ENCODE assay signal across 2 cellular contexts in the genomic region with DNA sequence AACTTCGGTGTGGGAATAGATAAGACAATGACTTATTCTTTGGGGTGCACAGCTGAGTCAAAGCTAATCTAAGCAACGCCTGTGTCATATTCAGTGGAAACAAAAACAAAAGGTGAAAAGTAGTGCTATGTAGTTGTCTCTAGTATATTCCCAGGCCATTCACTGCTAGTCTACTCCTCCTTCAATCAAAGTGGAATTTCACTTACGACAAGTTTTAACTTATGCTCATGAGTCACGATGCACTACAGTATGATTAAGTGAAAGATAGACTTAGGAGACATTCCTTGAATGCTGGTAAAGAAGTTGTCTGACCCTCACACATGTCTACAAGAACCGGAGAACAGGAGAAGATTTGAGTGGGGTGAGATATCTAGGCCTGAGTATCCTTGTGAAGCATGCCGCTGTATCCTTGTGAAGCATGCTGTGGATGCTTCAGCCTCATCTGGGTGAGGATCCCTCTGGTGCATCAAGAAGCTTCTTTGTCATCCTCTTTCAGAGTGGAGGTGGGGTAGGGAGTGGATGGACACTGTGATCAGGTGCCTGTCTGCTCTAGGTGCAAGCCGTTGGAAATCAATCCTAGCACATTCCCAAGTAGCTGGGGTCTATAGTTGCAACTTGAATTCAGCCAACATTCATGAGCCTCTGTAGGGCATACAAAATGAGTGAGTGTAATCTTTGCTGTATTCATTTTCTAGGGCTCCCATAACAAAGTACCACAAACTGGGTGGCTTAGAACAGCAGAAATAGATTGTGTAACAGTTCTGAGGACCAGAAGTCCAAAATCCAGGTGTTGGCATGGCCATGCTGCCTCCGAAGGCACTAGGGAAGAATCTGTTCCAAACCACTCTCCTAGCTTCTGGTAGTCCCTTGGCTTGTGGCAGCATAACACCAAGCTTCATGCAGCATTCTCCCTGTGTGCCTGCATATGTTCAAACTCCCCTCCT.
A peak's percentile ranks its signal among the peaks of the same experiment; 100 is the strongest.
TF ChIP-seq lines count a peak whose summit lies in the region.

No MANE protein-coding gene starts in this region.

TF ChIP-seq in GM23338, 12 proteins besides CTCF, POLR2A, EP300 and RAD21 (continued from another document):
- TF ChIP-seq, protein P1, sequence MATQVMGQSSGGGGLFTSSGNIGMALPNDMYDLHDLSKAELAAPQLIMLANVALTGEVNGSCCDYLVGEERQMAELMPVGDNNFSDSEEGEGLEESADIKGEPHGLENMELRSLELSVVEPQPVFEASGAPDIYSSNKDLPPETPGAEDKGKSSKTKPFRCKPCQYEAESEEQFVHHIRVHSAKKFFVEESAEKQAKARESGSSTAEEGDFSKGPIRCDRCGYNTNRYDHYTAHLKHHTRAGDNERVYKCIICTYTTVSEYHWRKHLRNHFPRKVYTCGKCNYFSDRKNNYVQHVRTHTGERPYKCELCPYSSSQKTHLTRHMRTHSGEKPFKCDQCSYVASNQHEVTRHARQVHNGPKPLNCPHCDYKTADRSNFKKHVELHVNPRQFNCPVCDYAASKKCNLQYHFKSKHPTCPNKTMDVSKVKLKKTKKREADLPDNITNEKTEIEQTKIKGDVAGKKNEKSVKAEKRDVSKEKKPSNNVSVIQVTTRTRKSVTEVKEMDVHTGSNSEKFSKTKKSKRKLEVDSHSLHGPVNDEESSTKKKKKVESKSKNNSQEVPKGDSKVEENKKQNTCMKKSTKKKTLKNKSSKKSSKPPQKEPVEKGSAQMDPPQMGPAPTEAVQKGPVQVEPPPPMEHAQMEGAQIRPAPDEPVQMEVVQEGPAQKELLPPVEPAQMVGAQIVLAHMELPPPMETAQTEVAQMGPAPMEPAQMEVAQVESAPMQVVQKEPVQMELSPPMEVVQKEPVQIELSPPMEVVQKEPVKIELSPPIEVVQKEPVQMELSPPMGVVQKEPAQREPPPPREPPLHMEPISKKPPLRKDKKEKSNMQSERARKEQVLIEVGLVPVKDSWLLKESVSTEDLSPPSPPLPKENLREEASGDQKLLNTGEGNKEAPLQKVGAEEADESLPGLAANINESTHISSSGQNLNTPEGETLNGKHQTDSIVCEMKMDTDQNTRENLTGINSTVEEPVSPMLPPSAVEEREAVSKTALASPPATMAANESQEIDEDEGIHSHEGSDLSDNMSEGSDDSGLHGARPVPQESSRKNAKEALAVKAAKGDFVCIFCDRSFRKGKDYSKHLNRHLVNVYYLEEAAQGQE (IDR thresholded peaks at IDR 0.05; ENCODE audit: unreplicated experiment): no peak
- TF ChIP-seq, protein P2, sequence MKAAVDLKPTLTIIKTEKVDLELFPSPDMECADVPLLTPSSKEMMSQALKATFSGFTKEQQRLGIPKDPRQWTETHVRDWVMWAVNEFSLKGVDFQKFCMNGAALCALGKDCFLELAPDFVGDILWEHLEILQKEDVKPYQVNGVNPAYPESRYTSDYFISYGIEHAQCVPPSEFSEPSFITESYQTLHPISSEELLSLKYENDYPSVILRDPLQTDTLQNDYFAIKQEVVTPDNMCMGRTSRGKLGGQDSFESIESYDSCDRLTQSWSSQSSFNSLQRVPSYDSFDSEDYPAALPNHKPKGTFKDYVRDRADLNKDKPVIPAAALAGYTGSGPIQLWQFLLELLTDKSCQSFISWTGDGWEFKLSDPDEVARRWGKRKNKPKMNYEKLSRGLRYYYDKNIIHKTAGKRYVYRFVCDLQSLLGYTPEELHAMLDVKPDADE (IDR thresholded peaks at IDR 0.05): no peak

TF ChIP-seq in SK-N-SH, 30 proteins besides CTCF, POLR2A, EP300 and RAD21 (continued from another document):
- peak; percentile 68; the same call in 1 of the 2 replicates for TF ChIP-seq RXRA (IDR thresholded peaks at IDR 0.05; ENCODE audit: borderline replicate concordance, low read depth)
- peak; percentile 66 for TF ChIP-seq FOXM1 (IDR thresholded peaks at IDR 0.05; ENCODE audit: low read depth)
- TF ChIP-seq, protein P3, sequence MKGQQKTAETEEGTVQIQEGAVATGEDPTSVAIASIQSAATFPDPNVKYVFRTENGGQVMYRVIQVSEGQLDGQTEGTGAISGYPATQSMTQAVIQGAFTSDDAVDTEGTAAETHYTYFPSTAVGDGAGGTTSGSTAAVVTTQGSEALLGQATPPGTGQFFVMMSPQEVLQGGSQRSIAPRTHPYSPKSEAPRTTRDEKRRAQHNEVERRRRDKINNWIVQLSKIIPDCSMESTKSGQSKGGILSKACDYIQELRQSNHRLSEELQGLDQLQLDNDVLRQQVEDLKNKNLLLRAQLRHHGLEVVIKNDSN (IDR thresholded peaks at IDR 0.05; ENCODE audit: borderline replicate concordance, low read depth): no peak
- peak; percentile 68 for TF ChIP-seq NFIC (IDR thresholded peaks at IDR 0.05; ENCODE audit: borderline replicate concordance)
- no peak for TF ChIP-seq RCOR1 (IDR thresholded peaks at IDR 0.05; ENCODE audit: low read length)
- TF ChIP-seq, protein P4, sequence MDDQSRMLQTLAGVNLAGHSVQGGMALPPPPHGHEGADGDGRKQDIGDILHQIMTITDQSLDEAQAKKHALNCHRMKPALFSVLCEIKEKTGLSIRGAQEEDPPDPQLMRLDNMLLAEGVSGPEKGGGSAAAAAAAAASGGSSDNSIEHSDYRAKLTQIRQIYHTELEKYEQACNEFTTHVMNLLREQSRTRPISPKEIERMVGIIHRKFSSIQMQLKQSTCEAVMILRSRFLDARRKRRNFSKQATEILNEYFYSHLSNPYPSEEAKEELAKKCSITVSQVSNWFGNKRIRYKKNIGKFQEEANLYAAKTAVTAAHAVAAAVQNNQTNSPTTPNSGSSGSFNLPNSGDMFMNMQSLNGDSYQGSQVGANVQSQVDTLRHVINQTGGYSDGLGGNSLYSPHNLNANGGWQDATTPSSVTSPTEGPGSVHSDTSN (IDR thresholded peaks at IDR 0.05): peak; percentile 98
- TF ChIP-seq, protein P5, sequence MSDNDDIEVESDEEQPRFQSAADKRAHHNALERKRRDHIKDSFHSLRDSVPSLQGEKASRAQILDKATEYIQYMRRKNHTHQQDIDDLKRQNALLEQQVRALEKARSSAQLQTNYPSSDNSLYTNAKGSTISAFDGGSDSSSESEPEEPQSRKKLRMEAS (IDR thresholded peaks at IDR 0.05; ENCODE audit: low read depth): peak; percentile 92
- peak; percentile 93 for TF ChIP-seq JUND (IDR thresholded peaks at IDR 0.05)
- TF ChIP-seq POLR2AphosphoS5 (IDR thresholded peaks at IDR 0.05; ENCODE audit: low read depth, low read length): peak; percentile 47; the same call in 1 of the 2 replicates
- TF ChIP-seq TEAD4 (IDR thresholded peaks at IDR 0.05; ENCODE audit: borderline replicate concordance, insufficient read depth): peak; percentile 89
TF ChIP-seq in SK-N-SH: peak in this region for 12.
